In the genomic region with DNA sequence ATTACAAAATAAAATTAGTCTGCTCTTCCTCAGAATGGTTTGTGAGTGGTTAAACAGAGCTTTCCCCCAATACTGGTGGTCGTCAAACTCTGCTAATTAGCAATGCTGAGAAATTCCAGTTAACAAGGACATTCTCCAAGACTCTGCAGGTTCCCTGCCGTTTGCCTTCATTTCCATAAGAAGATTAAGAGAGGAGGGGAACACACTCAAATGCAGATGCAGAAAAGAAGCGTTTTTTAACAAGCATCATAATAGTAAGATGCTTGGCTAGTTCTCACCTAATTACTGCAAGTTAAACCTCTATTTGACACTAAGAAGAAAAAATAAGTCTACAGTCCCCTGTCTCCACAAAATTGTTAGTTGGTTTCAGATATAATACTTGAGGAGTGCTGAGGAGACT, we compare ENCODE assay signal across 18 cellular contexts. TPM values are rescaled to one million over a fixed set of nuclear protein-coding genes. Genes with fewer than 3 reads are reported as not detected.
"Had no signal": no experiment of that assay in that cellular context is flagged by ENCODE, and none has a peak within 500 bp of the region (broad histone marks: within the 10 kb centered on the region; RNA-seq: fewer than 3 reads in every experiment).

No MANE protein-coding gene starts in this region.

- H3K9me3 ChIP-seq: gastrocnemius medialis, heart left ventricle, prostate gland, right lobe of liver, stomach had no signal

- H3K36me3 ChIP-seq: gastrocnemius medialis, heart left ventricle, prostate gland, right lobe of liver, stomach had no signal

- DNase-seq: activated CD4-positive, alpha-beta T cell treated with anti-CD3 and anti-CD28 coated beads, Interleukin-2, amount 10 ng/mL, durations not matched to agents 7 days and 5 days; activated CD4-positive, CD25-positive, alpha-beta regulatory T cell; activated CD8-positive, alpha-beta memory T cell treated with anti-CD3 and anti-CD28 coated beads, Interleukin-2, amount 50 U/mL, for 48 hours; activated gamma-delta T cell; activated T-cell treated with anti-CD3 and anti-CD28 coated beads, Interleukin-2, amount 50 U/mL, for 72 hours; amygdala; dermis blood vessel endothelial cell; erythroblast; gastrocnemius medialis; heart left ventricle; left ventricle myocardium superior; mesenchymal stem cell; right lobe of liver; stomach had no signal

- H3K4me3 ChIP-seq: gastrocnemius medialis, heart left ventricle, prostate gland, right lobe of liver, stomach had no signal

- H3K27ac ChIP-seq: gastrocnemius medialis, heart left ventricle, prostate gland, right lobe of liver, stomach had no signal

RNA-seq across cellular contexts. Expression of a gene that starts 3.7 kb away (rescaled TPM):
- total RNA-seq: activated CD4-positive, alpha-beta T cell treated with anti-CD3 and anti-CD28 coated beads, Interleukin-2, amount 10 ng/mL, durations not matched to agents 7 days and 5 days; dermis blood vessel endothelial cell; natural killer cell treated with Interleukin-12 subunit alpha and Interleukin-12 subunit beta and Interleukin-15 and Interleukin-18, amount 100 ng/mL, for 72 hours; omental fat pad; right lobe of liver; T-helper 2 cell treated with Interferon-gamma antibody and Interleukin-4, amounts not matched to agents 100 ng/mL and 5 ng/mL, for 36 hours had no signal
